In the genomic region with DNA sequence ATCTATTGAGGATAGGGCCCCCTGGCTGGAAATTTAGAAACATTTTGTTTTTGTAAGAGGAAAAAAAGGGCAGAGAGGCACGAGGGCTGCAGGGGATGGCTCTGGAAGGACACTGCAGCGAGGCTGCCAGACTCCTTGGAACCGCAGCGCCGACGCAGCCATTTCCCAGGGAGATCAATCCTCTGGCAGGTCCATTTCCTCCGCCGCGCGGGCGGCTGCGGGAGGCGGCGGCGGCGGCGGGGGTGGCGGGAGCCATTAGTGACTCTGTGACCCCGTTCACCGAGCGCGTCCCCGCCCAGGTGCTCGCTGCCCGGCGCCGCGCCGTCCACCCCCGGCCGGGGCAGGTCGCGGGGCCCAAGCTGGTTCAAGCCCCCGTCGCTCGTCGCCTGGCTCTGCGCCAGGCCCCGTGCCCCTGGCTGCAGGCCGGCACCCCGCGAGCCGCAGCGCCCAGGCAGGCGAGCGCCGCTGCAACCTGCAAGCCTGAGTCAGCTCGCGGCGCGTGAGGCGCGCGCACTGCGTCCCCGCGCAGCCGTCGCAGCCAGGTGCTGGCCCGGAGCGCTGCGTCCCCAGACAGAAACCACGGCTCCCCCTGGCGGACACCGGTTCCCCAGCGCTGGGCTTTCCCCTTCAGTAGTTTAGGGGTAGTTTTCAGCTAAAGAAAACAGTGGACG, we compare ENCODE assay signal across 8 cellular contexts.
DNase-seq lines count a peak whose midpoint lies in the region; TF ChIP-seq lines count a peak whose summit lies in the region.

No MANE protein-coding gene starts in this region.

- H3K4me3 ChIP-seq in SJCRH30 (peak overlapping the region; percentile 57), osteoblast (ENCODE audit: insufficient read depth, low read length) (peak overlapping the region; percentile 74), thymus (ENCODE audit: low read length) (peak overlapping the region; percentile 76)

- H3K9me3 ChIP-seq in ES-I3 (ENCODE audit: control insufficient read depth, insufficient read depth, low read length) (no peaks in the 10 kb centered on the region), SJCRH30 (replicated peaks) (no peaks in the 10 kb centered on the region), osteoblast (ENCODE audit: low read depth, low read length) (no peaks in the 10 kb centered on the region), thymus (ENCODE audit: control insufficient read depth) (no peaks in the 10 kb centered on the region)

- peak; percentile 40 for DNase-seq in GOT3 (lab: John Stamatoyannopoulos, UW)
- peak; percentile 83 to 88 for DNase-seq in SJCRH30
- DNase-seq in activated naive CD4-positive, alpha-beta T cell treated with anti-CD3 and anti-CD28 coated beads for 36 hours, result peak; percentile 94
- peak; percentile 85 for DNase-seq in glomerular visceral epithelial cell (ENCODE audit: extremely low spot score)
- peak; percentile 95 for DNase-seq in osteoblast (ENCODE audit: insufficient read length, low spot score, missing footprints)

- CTCF ChIA-PET in activated naive CD4-positive, alpha-beta T cell treated with anti-CD3 and anti-CD28 coated beads for 36 hours (lab: Charles Lee), result interaction anchor here (0.5 to 8.2 kb wide), 32 partner anchors 9 to 625 kb away, joined by 3 to 143 read pairs (median 4); a partner anchor contains a TSS

- no peaks in the 10 kb centered on the region for H3K36me3 ChIP-seq in ES-I3 (ENCODE audit: insufficient read depth, low read length)
- no peaks in the 10 kb centered on the region for H3K36me3 ChIP-seq in SJCRH30
- no peaks in the 10 kb centered on the region for H3K36me3 ChIP-seq in osteoblast (ENCODE audit: insufficient read depth, low read length)
- H3K36me3 ChIP-seq in thymus (ENCODE audit: control insufficient read depth, insufficient read depth), result no peaks in the 10 kb centered on the region

- H2AFZ ChIP-seq in osteoblast (ENCODE audit: low read length), result peak overlapping the region; percentile 65

- intact Hi-C loops in activated naive CD4-positive, alpha-beta T cell treated with anti-CD3 and anti-CD28 coated beads for 36 hours (cut with micrococcal nuclease), result loop anchor here (1.0 to 5.0 kb wide), 6 partner anchors 43 to 933 kb away; a partner anchor contains a TSS

- no peaks in the 10 kb centered on the region for H3K9me3 Mint-ChIP-seq in activated naive CD4-positive, alpha-beta T cell treated with anti-CD3 and anti-CD28 coated beads for 36 hours

- WGBS in thymus, result under 1% methylated on average over 67 of the region's 67 CpGs

- H3K27me3 ChIP-seq in SJCRH30 (no peaks in the 10 kb centered on the region), osteoblast (ENCODE audit: insufficient read depth, low read length) (peaks cover 3% of the 10 kb centered on the region), thymus (ENCODE audit: control insufficient read depth, insufficient read depth) (no peaks in the 10 kb centered on the region)

- no peaks in the 10 kb centered on the region for H3K79me2 ChIP-seq in osteoblast (ENCODE audit: insufficient read depth, low read length)

- H3K4me3 Mint-ChIP-seq in activated naive CD4-positive, alpha-beta T cell treated with anti-CD3 and anti-CD28 coated beads for 36 hours, result peak overlapping the region; percentile 69

- TF ChIP-seq CTCF in LNCAP (IDR thresholded peaks at IDR 0.05) (peak; percentile 85), osteoblast (IDR thresholded peaks at IDR 0.05; ENCODE audit: extremely low read depth, low read depth, low read length) (peak; percentile 87)

- no peaks in the 10 kb centered on the region for H3K27me3 Mint-ChIP-seq in activated naive CD4-positive, alpha-beta T cell treated with anti-CD3 and anti-CD28 coated beads for 36 hours (ENCODE audit: low read depth)

- peak overlapping the region; percentile 74 for H3K9ac ChIP-seq in ES-I3 (ENCODE audit: low read depth, low read length)

- no peak overlapping the region for H3K27ac Mint-ChIP-seq in activated naive CD4-positive, alpha-beta T cell treated with anti-CD3 and anti-CD28 coated beads for 36 hours

- peak overlapping the region; percentile 85 for H3K4me2 ChIP-seq in osteoblast (ENCODE audit: insufficient read depth, low read length)

- no peaks in the 10 kb centered on the region for H3K36me3 Mint-ChIP-seq in activated naive CD4-positive, alpha-beta T cell treated with anti-CD3 and anti-CD28 coated beads for 36 hours (ENCODE audit: low read depth)

- H3K27ac ChIP-seq in SJCRH30 (no peak overlapping the region), osteoblast (ENCODE audit: low read depth, low read length) (no peak overlapping the region), thymus (ENCODE audit: low read depth) (peak overlapping the region; percentile 55)

- H4K20me1 ChIP-seq in osteoblast (ENCODE audit: insufficient read depth, low read length), result no peaks in the 10 kb centered on the region

- H3K4me1 Mint-ChIP-seq in activated naive CD4-positive, alpha-beta T cell treated with anti-CD3 and anti-CD28 coated beads for 36 hours (ENCODE audit: low read depth), result peaks cover 36% of the 10 kb centered on the region

- H3K4me1 ChIP-seq in ES-I3 (ENCODE audit: insufficient read depth, low read length) (peaks cover 3% of the 10 kb centered on the region; the same call in 1 of the 2 replicates), SJCRH30 (peaks cover 9% of the 10 kb centered on the region), osteoblast (ENCODE audit: insufficient read depth, low read length) (peaks cover 21% of the 10 kb centered on the region), thymus (ENCODE audit: control insufficient read depth, insufficient read depth, low read length) (peaks cover 15% of the 10 kb centered on the region)

Comparison
In these comparisons a context has a peak if more than half of its experiments do, and no peak if none do; other contexts are left out.
1. DNase-seq: peak in every context shown above with its lines; median percentile 95 in osteoblast; 94 in activated naive CD4-positive, alpha-beta T cell treated with anti-CD3 and anti-CD28 coated beads for 36 hours; 86 in SJCRH30; 85 in glomerular visceral epithelial cell; 40 in GOT3.